36 cellular contexts compared by ENCODE assay signal in genomic region chr19:4755459-4755858, GRCh38.
"Had no signal": no experiment of that assay in that cellular context is flagged by ENCODE, and none has a peak within 500 bp of the region (broad histone marks: within the 10 kb centered on the region; RNA-seq: fewer than 3 reads in every experiment).

No MANE protein-coding gene starts in this region.

- H3K36me3 ChIP-seq: MG63 had no signal

- H3K4me3 ChIP-seq: MG63 had no signal

- H3K27me3 ChIP-seq: MG63 had no signal

- H3K27ac ChIP-seq: KMS-11 had no signal

- H3K9me3 ChIP-seq: MG63 had no signal

- DNase-seq: Karpas-422, Kasumi-1, KG1, MG63, MM.1S, MV-4-11, NCI-H1048, NCI-H1092, NCI-H1092 treated with DMSO at 0.1 percent for 48 hours, NCI-H1105, NCI-H1105 treated with DMSO at 0.1 percent for 48 hours, NCI-H1417, NCI-H1417 treated with DMSO at 0.1 percent for 48 hours, NCI-H1436, NCI-H1436 treated with DMSO at 0.1 percent for 48 hours, NCI-H146, NCI-H1694, NCI-H1694 treated with DMSO at 0.1 percent for 48 hours, NCI-H187, NCI-H187 treated with DMSO at 0.1 percent for 48 hours, NCI-H1930, NCI-H2029, NCI-H2029 treated with DMSO at 0.1 percent for 48 hours, NCI-H2081, NCI-H2081 treated with DMSO at 0.1 percent for 48 hours, NCI-H2107, NCI-H226, NCI-H345, NCI-H446, NCI-H446 treated with DMSO at 0.1 percent for 48 hours, NCI-H510A, NCI-H510A treated with DMSO at 0.1 percent for 48 hours, NCI-H524, NCI-H524 treated with DMSO at 0.1 percent for 48 hours, NCI-H526 had no signal
